ENCODE assay signal across 9 cellular contexts in the genomic region with DNA sequence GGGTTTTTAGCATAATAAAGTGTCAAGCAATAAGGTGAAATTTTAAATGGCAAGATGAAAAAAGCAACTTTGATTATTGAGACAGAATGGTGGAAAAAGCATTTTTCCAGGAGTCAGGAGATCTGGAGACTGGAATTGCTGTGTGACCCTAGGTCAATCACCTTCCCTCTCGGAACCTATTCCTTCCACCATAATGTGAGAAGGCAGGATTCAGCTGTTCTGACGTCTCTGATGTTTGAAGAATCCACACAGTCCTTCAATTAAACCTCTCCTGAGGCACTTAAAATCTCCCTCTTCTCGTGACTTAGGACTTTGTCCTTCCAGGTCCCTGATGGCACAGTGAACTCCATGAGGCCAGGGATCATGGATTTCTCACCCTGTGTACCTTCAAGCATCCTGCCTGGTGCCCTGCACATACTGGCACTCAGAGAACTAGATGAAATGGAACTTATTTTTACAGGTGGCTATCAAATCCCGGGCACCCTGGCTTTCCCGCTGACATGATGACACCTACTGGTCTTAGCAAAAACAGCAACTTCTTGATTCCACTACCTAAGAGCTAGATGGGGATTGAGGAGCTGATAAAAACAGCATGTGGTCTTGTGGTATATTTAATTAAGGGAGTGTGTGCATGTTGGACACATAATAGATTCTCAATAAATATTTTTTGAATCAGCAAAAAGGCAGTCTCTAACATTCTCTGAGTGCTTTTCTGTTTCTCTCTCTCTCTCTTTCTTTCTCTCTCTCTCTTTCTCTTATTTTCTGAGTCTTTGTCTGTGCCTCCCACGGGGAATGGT. TPM values are rescaled to one million over a fixed set of nuclear protein-coding genes. Genes with fewer than 3 reads are reported as not detected.
DNase-seq lines count a peak whose midpoint lies in the region; TF ChIP-seq lines count a peak whose summit lies in the region.
"Had no signal": no experiment of that assay in that cellular context is flagged by ENCODE, and none has a peak within 500 bp of the region (broad histone marks: within the 10 kb centered on the region; RNA-seq: fewer than 3 reads in every experiment).

No MANE protein-coding gene starts in this region.

- H2AFZ ChIP-seq in H9 (ENCODE audit: low read length) = no peak overlapping the region

- no peak overlapping the region for H2AK5ac ChIP-seq in H9 (ENCODE audit: insufficient read length, low read length)

- H3K27ac Mint-ChIP-seq in H9 = no peak overlapping the region
- H3K27ac Mint-ChIP-seq: IgD-negative memory B cell had no signal

- no peaks in the 10 kb centered on the region for H3K36me3 Mint-ChIP-seq in H9 (ENCODE audit: insufficient read depth in 1 of 3, low read depth in 3 of 3)
- H3K36me3 Mint-ChIP-seq: IgD-negative memory B cell had no signal

- no peaks in the 10 kb centered on the region for H4K20me1 ChIP-seq in H9 (ENCODE audit: control insufficient read depth, insufficient read depth, insufficient read length)

- TF ChIP-seq POLR2A in tibial nerve (IDR thresholded peaks at IDR 0.05) = no peak

- TF ChIP-seq EP300 in tibial nerve (IDR thresholded peaks at IDR 0.05) = no peak

- H3K27me3 ChIP-seq in H9 (ENCODE audit: insufficient read depth, low read length) (no peaks in the 10 kb centered on the region), tibial nerve (no peaks in the 10 kb centered on the region)

- H3K27me3 Mint-ChIP-seq in H9 (ENCODE audit: low read depth) = peaks cover 26% of the 10 kb centered on the region

- no peak overlapping the region for H2BK5ac ChIP-seq in H9 (ENCODE audit: insufficient read length, low read length)

- no peak overlapping the region for H2BK20ac ChIP-seq in H9 (ENCODE audit: low read depth, low read length, poor library complexity, severe bottlenecking)

- peak; percentile 57 for DNase-seq in CD1c-positive myeloid dendritic cell (ENCODE audit: extremely low spot score)
- DNase-seq in H9 = no peak
- DNase-seq in NCI-H510A (lab: John Stamatoyannopoulos, UW) = peak; percentile 40
- peak; percentile 20 for DNase-seq in activated CD4-positive, alpha-beta T cell treated with anti-CD3 and anti-CD28 coated beads, Interleukin-2, amount 50 U/mL, for 1 hour
- peak; percentile 73 for DNase-seq in epidermal melanocyte (ENCODE audit: insufficient read length, low spot score)
- DNase-seq in myocyte (ENCODE audit: low read depth) = peak; percentile 78
- DNase-seq in tibial nerve (ENCODE audit: low spot score in 2 of 2) = peak in 1 of 2 donors; percentile 17
- no peak for DNase-seq in mesenteric fat pad (ENCODE audit: low spot score)

- no peak overlapping the region for H3K23ac ChIP-seq in H9 (ENCODE audit: insufficient read length, low read depth, low read length)

- no peak overlapping the region for H3K14ac ChIP-seq in H9 (ENCODE audit: insufficient read depth, low read length)

- no peak overlapping the region for H3K4me3 ChIP-seq in tibial nerve

- no peak overlapping the region for H4K5ac ChIP-seq in H9 (ENCODE audit: insufficient read length, low read depth, low read length)

- H3K4ac ChIP-seq in H9 (ENCODE audit: low read depth, low read length) = no peak overlapping the region

- H3K56ac ChIP-seq in H9 (ENCODE audit: insufficient read length, low read depth, low read length) = no peak overlapping the region

- H3K27ac ChIP-seq in H9 (ENCODE audit: insufficient read length, low read depth, low read length) (no peak overlapping the region), tibial nerve (no peak overlapping the region)

- H3K23me2 ChIP-seq in H9 (ENCODE audit: insufficient read length, low read depth, low read length, poor library complexity, severe bottlenecking) = no peaks in the 10 kb centered on the region

- H3K4me3 Mint-ChIP-seq in H9 = no peak overlapping the region
- H3K4me3 Mint-ChIP-seq: IgD-negative memory B cell had no signal

- H3K79me2 ChIP-seq in H9 (ENCODE audit: insufficient read depth, low read length) = no peaks in the 10 kb centered on the region

- H3K4me1 Mint-ChIP-seq in H9 = peaks cover 6 to 9% of the 10 kb centered on the region in 2 experiments; a peak in 3 of 4 replicates

- H3K36me3 ChIP-seq in tibial nerve = no peaks in the 10 kb centered on the region

- no peak overlapping the region for H4K91ac ChIP-seq in H9 (ENCODE audit: insufficient read length, low read depth, low read length)

- H3K4me1 ChIP-seq in H9 (ENCODE audit: insufficient read depth, low read length) (no peaks in the 10 kb centered on the region), tibial nerve (no peaks in the 10 kb centered on the region)

- no peak overlapping the region for H2BK120ac ChIP-seq in H9 (ENCODE audit: low read depth, low read length, poor library complexity, severe bottlenecking)

- H4K8ac ChIP-seq in H9 (replicated peaks; ENCODE audit: insufficient read length, low read depth, low read length) = no peak overlapping the region

- no peaks in the 10 kb centered on the region for H3K79me1 ChIP-seq in H9 (ENCODE audit: insufficient read depth, low read depth, low read length, poor library complexity, severe bottlenecking)

- no peaks in the 10 kb centered on the region for H3K9me3 Mint-ChIP-seq in H9
- H3K9me3 Mint-ChIP-seq: IgD-negative memory B cell had no signal

- H3K9me3 ChIP-seq in H9 (ENCODE audit: control insufficient read depth, low read depth, low read length) (no peaks in the 10 kb centered on the region), tibial nerve (no peaks in the 10 kb centered on the region)

- H3K18ac ChIP-seq in H9 (ENCODE audit: insufficient read length, low read depth, low read length) = no peak overlapping the region

- H2BK15ac ChIP-seq in H9 (ENCODE audit: low read depth, low read length) = no peak overlapping the region

- TF ChIP-seq CTCF in H9 (conservative IDR thresholded peaks at IDR 0.05) (peak; percentile 81), tibial nerve (IDR thresholded peaks at IDR 0.05) (peak; percentile 53 to 66 (median 62))

- H2BK12ac ChIP-seq in H9 (ENCODE audit: insufficient read length, low read depth, low read length) = no peak overlapping the region

- WGBS in H9 (ENCODE audit: extremely low coverage, insufficient read length, low lambda C conversion rate) = no CpG with 5 or more reads among the region's 6 CpGs
- 18 to 25% methylated on average over 6 of the region's 6 CpGs for WGBS in tibial nerve, 2 donors

- no peak overlapping the region for H3T11ph ChIP-seq in H9 (ENCODE audit: low read length)

- no peak overlapping the region for H3K9ac ChIP-seq in H9 (ENCODE audit: extremely low read depth, insufficient read length, low read length)

- no peak overlapping the region for H3K4me2 ChIP-seq in H9 (ENCODE audit: insufficient read depth, insufficient read length, low read length)

RNA-seq across cellular contexts. Expression of gene CCDC182, which starts 2.3 kb away (rescaled TPM):
- total RNA-seq in H9 (2021) (not detected in 2 replicates), myocyte (not detected in 2 replicates), tibial nerve (not detected), mesenteric fat pad (not detected)
- polyA plus RNA-seq in myocyte (2012) = not detected
- polyA plus RNA-seq: IgD-negative memory B cell had no signal

Comparison
In these comparisons a context has a peak if more than half of its experiments do, and no peak if none do; other contexts are left out.
1. DNase-seq: peak in CD1c-positive myeloid dendritic cell (single experiment), NCI-H510A (single experiment), activated CD4-positive, alpha-beta T cell treated with anti-CD3 and anti-CD28 coated beads, Interleukin-2, amount 50 U/mL, for 1 hour (single experiment), epidermal melanocyte (single experiment) and myocyte (single experiment); none in H9 (single experiment) and mesenteric fat pad (single experiment).